ENCODE assay signal across 1 cellular context in genomic region chr2:218569661-218570500, GRCh38.
TF ChIP-seq lines count a peak whose summit lies in the region.

No MANE protein-coding gene starts in this region.

TF ChIP-seq in GM23338, 12 proteins besides CTCF, POLR2A, EP300 and RAD21 (continued from another document):
- TF ChIP-seq NANOG (IDR thresholded peaks at IDR 0.05; ENCODE audit: borderline replicate concordance) (no peak), EZH2phosphoT487 (IDR thresholded peaks at IDR 0.05; ENCODE audit: unreplicated experiment) (no peak), ZNF331 (CRISPR knock-in tag; IDR thresholded peaks at IDR 0.05; ENCODE audit: low read depth) (no peak), CREB1 (CRISPR knock-in tag; IDR thresholded peaks at IDR 0.05; ENCODE audit: low read depth) (no peak), POLR2AphosphoS5 (IDR thresholded peaks at IDR 0.05; ENCODE audit: low read depth) (no peak), JUNB (IDR thresholded peaks at IDR 0.05; ENCODE audit: unreplicated experiment) (no peak), ZNF114 (CRISPR knock-in tag; IDR thresholded peaks at IDR 0.05) (no peak), STAT1 (IDR thresholded peaks at IDR 0.05; ENCODE audit: unreplicated experiment) (no peak), EZH2 (IDR thresholded peaks at IDR 0.05; ENCODE audit: low read depth, unreplicated experiment) (no peak)
- TF ChIP-seq, protein P1, sequence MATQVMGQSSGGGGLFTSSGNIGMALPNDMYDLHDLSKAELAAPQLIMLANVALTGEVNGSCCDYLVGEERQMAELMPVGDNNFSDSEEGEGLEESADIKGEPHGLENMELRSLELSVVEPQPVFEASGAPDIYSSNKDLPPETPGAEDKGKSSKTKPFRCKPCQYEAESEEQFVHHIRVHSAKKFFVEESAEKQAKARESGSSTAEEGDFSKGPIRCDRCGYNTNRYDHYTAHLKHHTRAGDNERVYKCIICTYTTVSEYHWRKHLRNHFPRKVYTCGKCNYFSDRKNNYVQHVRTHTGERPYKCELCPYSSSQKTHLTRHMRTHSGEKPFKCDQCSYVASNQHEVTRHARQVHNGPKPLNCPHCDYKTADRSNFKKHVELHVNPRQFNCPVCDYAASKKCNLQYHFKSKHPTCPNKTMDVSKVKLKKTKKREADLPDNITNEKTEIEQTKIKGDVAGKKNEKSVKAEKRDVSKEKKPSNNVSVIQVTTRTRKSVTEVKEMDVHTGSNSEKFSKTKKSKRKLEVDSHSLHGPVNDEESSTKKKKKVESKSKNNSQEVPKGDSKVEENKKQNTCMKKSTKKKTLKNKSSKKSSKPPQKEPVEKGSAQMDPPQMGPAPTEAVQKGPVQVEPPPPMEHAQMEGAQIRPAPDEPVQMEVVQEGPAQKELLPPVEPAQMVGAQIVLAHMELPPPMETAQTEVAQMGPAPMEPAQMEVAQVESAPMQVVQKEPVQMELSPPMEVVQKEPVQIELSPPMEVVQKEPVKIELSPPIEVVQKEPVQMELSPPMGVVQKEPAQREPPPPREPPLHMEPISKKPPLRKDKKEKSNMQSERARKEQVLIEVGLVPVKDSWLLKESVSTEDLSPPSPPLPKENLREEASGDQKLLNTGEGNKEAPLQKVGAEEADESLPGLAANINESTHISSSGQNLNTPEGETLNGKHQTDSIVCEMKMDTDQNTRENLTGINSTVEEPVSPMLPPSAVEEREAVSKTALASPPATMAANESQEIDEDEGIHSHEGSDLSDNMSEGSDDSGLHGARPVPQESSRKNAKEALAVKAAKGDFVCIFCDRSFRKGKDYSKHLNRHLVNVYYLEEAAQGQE (IDR thresholded peaks at IDR 0.05; ENCODE audit: unreplicated experiment): no peak
- TF ChIP-seq, protein P2, sequence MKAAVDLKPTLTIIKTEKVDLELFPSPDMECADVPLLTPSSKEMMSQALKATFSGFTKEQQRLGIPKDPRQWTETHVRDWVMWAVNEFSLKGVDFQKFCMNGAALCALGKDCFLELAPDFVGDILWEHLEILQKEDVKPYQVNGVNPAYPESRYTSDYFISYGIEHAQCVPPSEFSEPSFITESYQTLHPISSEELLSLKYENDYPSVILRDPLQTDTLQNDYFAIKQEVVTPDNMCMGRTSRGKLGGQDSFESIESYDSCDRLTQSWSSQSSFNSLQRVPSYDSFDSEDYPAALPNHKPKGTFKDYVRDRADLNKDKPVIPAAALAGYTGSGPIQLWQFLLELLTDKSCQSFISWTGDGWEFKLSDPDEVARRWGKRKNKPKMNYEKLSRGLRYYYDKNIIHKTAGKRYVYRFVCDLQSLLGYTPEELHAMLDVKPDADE (IDR thresholded peaks at IDR 0.05): no peak
